Comparison of ENCODE assay signal across 17 cellular contexts in the genomic region with DNA sequence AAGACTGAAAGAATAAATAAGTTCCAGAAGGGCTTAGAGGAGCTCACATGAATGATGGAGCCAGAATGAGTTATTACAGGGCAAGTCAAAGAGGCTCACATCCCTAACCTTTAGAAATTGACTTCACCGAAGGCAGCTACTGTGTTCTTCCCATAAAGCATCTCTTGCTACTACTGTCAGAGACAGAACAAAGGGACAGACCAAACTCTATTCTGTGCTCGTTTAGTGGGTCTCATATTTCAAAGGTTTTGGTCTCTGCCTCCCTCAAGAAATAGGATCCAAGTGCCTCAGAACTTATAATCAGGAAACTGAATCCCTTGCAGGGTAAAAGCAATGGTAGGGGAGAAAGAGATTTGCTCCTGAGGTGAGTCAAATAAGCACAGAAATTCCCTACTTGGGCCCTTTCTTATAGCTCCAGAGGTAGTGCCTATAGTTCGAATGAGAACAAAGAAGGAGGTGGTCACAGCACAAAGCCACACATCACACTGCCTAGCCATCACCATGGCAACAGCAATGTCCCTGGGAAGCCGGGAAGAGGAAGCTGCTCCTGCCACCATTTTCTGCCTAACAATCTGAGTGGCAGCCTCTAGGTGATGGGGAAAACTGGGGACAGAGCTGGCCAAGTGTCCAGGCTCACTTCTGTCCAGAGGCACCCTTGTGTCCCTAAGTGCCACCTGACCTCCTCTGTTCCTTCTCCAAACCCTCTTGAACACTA.
DNase-seq lines count a peak whose midpoint lies in the region; ATAC-seq and TF ChIP-seq lines count a peak whose summit lies in the region.
"Had no signal": no experiment of that assay in that cellular context is flagged by ENCODE, and none has a peak within 500 bp of the region (broad histone marks: within the 10 kb centered on the region; RNA-seq: fewer than 3 reads in every experiment).

No MANE protein-coding gene starts in this region.

- no peak for TF ChIP-seq RAD21 in neural cell (conservative IDR thresholded peaks at IDR 0.05)

- ATAC-seq in GM19328 (IDR thresholded peaks at IDR 0.05; ENCODE audit: unreplicated experiment) (no peak), HG02981 (IDR thresholded peaks at IDR 0.05; ENCODE audit: unreplicated experiment) (no peak)
- ATAC-seq: activated naive CD4-positive, alpha-beta T cell treated with anti-CD3 and anti-CD28 coated beads, Interleukin-2, amount 50 U/mL, for 72 hours; PC-3 had no signal

- H3K4me2 ChIP-seq in neural cell (ENCODE audit: low read length): no peak overlapping the region
- H3K4me2 ChIP-seq in Karpas-422 (ENCODE audit: low read depth, low read length, poor library complexity, severe bottlenecking): no peak overlapping the region

- H3K9ac ChIP-seq in neural cell (ENCODE audit: low read length): peak overlapping the region; percentile 48
- no peak overlapping the region for H3K9ac ChIP-seq in Karpas-422 (ENCODE audit: low read length)

- H3K9me2 ChIP-seq in neural cell (ENCODE audit: insufficient read depth, low read length): no peaks in the 10 kb centered on the region
- no peaks in the 10 kb centered on the region for H3K9me2 ChIP-seq in Karpas-422 (replicated peaks; ENCODE audit: insufficient read depth, low read length)

- peak; percentile 69 for DNase-seq in H7
- peak; percentile 15 to 42 for DNase-seq in NCI-H187 (lab: John Stamatoyannopoulos, UW)
- DNase-seq in astrocyte of the hippocampus (ENCODE audit: low read depth, low spot score): peak; percentile 23
- no peak for DNase-seq in hepatic stellate cell (ENCODE audit: low spot score)
- DNase-seq in Karpas-422: no peak
- DNase-seq: activated B cell treated with CpG ODN at 0.5 μM for 24 hours; AML-193; IMR-90; NCI-H2171; PC-3; stimulated activated CD4-positive, alpha-beta T cell treated with anti-CD3 and anti-CD28 coated beads, Interleukin-1b, Interleukin-23, amount 100 ng/mL, for 48 hours; stimulated activated CD8-positive, alpha-beta memory T cell treated with anti-CD3 and anti-CD28 coated beads, Interleukin-4, amount 100 ng/mL, for 48 hours; transverse colon had no signal

- no peaks in the 10 kb centered on the region for H3K9me3 ChIP-seq in neural cell (ENCODE audit: low read length)
- H3K9me3 ChIP-seq in Karpas-422 (ENCODE audit: low read length): no peaks in the 10 kb centered on the region; the same call in 1 of the 2 replicates
- H3K9me3 ChIP-seq: transverse colon had no signal

- H2AFZ ChIP-seq in neural cell (ENCODE audit: low read depth, low read length) (peak overlapping the region; percentile 61), Karpas-422 (ENCODE audit: low read length) (no peak overlapping the region)

- TF ChIP-seq EP300 in neural cell (conservative IDR thresholded peaks at IDR 0.05; ENCODE audit: poor library complexity, severe bottlenecking): peak; percentile 33

- H3K4me1 ChIP-seq in Karpas-422 (ENCODE audit: low read length): no peaks in the 10 kb centered on the region
- H3K4me1 ChIP-seq: transverse colon had no signal

- H3F3A ChIP-seq in neural cell (ENCODE audit: insufficient read depth, low read length, poor library complexity, severe bottlenecking): no peaks in the 10 kb centered on the region

- no peaks in the 10 kb centered on the region for H3K27me3 ChIP-seq in H7 (ENCODE audit: control insufficient read depth, insufficient read depth, low read length)
- no peaks in the 10 kb centered on the region for H3K27me3 ChIP-seq in neural cell (ENCODE audit: insufficient read depth, low read depth, low read length)
- no peaks in the 10 kb centered on the region; the same call in 1 of the 2 replicates for H3K27me3 ChIP-seq in Karpas-422 (ENCODE audit: low read length)
- H3K27me3 ChIP-seq: transverse colon had no signal

- H3K4me3 ChIP-seq in H7 (ENCODE audit: insufficient read depth, low read depth, low read length) (no peak overlapping the region), neural cell (ENCODE audit: low read length) (no peak overlapping the region), Karpas-422 (ENCODE audit: low read length) (no peak overlapping the region)
- H3K4me3 ChIP-seq: transverse colon had no signal

- H4K20me1 ChIP-seq in neural cell (ENCODE audit: insufficient read depth) (no peaks in the 10 kb centered on the region), Karpas-422 (ENCODE audit: insufficient read depth, low read depth, low read length) (no peaks in the 10 kb centered on the region)

- H3K36me3 ChIP-seq in H7 (replicated peaks; ENCODE audit: control insufficient read depth, insufficient read depth, low read length) (no peaks in the 10 kb centered on the region), neural cell (ENCODE audit: insufficient read depth, low read length) (no peaks in the 10 kb centered on the region), Karpas-422 (ENCODE audit: insufficient read depth, low read length) (no peaks in the 10 kb centered on the region)
- H3K36me3 ChIP-seq: transverse colon had no signal

- peak overlapping the region; percentile 87 for H3K27ac ChIP-seq in neural cell (ENCODE audit: low read length)
- H3K27ac ChIP-seq in Karpas-422 (ENCODE audit: low read length): no peak overlapping the region
- H3K27ac ChIP-seq: transverse colon had no signal

- TF ChIP-seq CTCF in neural cell (IDR thresholded peaks at IDR 0.05; ENCODE audit: poor library complexity, severe bottlenecking): no peak

- H3K79me2 ChIP-seq in neural cell (replicated peaks; ENCODE audit: insufficient read depth, low read length) (no peaks in the 10 kb centered on the region), Karpas-422 (ENCODE audit: low read length) (no peaks in the 10 kb centered on the region)

TF ChIP-seq in neural cell, 6 proteins besides CTCF, POLR2A, EP300 and RAD21:
- TF ChIP-seq, protein P1, sequence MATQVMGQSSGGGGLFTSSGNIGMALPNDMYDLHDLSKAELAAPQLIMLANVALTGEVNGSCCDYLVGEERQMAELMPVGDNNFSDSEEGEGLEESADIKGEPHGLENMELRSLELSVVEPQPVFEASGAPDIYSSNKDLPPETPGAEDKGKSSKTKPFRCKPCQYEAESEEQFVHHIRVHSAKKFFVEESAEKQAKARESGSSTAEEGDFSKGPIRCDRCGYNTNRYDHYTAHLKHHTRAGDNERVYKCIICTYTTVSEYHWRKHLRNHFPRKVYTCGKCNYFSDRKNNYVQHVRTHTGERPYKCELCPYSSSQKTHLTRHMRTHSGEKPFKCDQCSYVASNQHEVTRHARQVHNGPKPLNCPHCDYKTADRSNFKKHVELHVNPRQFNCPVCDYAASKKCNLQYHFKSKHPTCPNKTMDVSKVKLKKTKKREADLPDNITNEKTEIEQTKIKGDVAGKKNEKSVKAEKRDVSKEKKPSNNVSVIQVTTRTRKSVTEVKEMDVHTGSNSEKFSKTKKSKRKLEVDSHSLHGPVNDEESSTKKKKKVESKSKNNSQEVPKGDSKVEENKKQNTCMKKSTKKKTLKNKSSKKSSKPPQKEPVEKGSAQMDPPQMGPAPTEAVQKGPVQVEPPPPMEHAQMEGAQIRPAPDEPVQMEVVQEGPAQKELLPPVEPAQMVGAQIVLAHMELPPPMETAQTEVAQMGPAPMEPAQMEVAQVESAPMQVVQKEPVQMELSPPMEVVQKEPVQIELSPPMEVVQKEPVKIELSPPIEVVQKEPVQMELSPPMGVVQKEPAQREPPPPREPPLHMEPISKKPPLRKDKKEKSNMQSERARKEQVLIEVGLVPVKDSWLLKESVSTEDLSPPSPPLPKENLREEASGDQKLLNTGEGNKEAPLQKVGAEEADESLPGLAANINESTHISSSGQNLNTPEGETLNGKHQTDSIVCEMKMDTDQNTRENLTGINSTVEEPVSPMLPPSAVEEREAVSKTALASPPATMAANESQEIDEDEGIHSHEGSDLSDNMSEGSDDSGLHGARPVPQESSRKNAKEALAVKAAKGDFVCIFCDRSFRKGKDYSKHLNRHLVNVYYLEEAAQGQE (IDR thresholded peaks at IDR 0.05; ENCODE audit: borderline replicate concordance): peak; percentile 18
- TF ChIP-seq POLR2AphosphoS5 (IDR thresholded peaks at IDR 0.05) (peak; percentile 30), SMC3 (conservative IDR thresholded peaks at IDR 0.05; ENCODE audit: poor library complexity) (no peak), EZH2 (IDR thresholded peaks at IDR 0.05; ENCODE audit: borderline replicate concordance, insufficient read depth, low read length, poor library complexity, severe bottlenecking) (no peak)

Comparison
In these comparisons a context has a peak if more than half of its experiments do, and no peak if none do; other contexts are left out.
1. DNase-seq: peak in H7 (single experiment), NCI-H187 (2 of 2) and astrocyte of the hippocampus (single experiment); none in hepatic stellate cell (single experiment) and Karpas-422 (single experiment).